Comparison of ENCODE assay signal across 14 cellular contexts in the genomic region with DNA sequence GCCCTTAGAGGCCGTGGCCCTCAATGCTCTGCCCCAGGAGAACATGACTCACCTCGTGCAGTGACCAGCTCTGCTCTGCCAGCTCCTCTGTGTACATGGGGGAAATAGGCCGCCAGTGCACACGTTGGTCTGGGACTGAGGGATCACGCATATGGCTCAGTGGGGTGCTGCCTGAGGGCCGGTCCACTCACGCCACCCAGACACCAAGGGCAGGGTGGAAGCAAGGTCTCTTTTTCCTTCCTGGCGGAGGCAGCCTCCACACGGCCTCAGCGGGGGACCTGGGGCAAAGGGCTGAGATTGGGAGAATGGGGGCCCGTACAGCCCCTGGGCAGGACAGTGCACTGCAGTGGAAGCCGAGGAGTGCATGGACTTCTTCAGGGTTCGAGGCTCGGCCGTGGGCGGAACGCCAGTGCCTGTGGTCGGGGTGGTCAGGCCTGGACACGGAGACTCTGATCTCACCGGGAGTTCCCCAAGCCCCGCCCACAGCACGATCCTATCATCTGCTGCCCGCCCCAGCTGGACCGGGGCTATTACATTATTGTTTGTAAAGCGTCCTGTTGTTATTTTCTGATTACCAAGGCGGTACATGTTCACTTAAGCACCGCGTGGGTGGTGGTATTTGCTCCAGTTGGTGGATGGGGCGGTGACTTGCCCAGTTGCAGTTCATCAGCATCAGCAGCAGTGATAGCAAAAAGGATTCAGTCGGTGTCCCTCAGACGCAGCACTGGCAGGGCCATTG. TPM values are rescaled to one million over a fixed set of nuclear protein-coding genes. Genes with fewer than 3 reads are reported as not detected.
DNase-seq lines count a peak whose midpoint lies in the region; ATAC-seq and TF ChIP-seq lines count a peak whose summit lies in the region.
"Had no signal": no experiment of that assay in that cellular context is flagged by ENCODE, and none has a peak within 500 bp of the region (broad histone marks: within the 10 kb centered on the region; RNA-seq: fewer than 3 reads in every experiment).

No MANE protein-coding gene starts in this region.

- H3K9me3 ChIP-seq in mucosa of descending colon, result no peaks in the 10 kb centered on the region
- no peaks in the 10 kb centered on the region for H3K9me3 ChIP-seq in neural progenitor cell (ENCODE audit: low read depth)
- no peaks in the 10 kb centered on the region for H3K9me3 ChIP-seq in Caco-2
- H3K9me3 ChIP-seq in naive thymus-derived CD4-positive, alpha-beta T cell (ENCODE audit: control insufficient read depth in 2 of 3, low read length in 3 of 3), result no peaks in the 10 kb centered on the region

- no TSS peak for BruUV-seq in Caco-2 (replicated peaks; lab: Mats Ljungman, UMichigan)

- H2AFZ ChIP-seq in neural progenitor cell (replicated peaks), result no peak overlapping the region

- H3K27me3 Mint-ChIP-seq in neural progenitor cell (ENCODE audit: insufficient read depth, low read depth), result no peaks in the 10 kb centered on the region
- no peaks in the 10 kb centered on the region for H3K27me3 Mint-ChIP-seq in Caco-2 (ENCODE audit: insufficient read depth, unreplicated experiment)
- H3K27me3 Mint-ChIP-seq in naive thymus-derived CD4-positive, alpha-beta T cell, result no peaks in the 10 kb centered on the region

- H3K4me3 ChIP-seq in coronary artery (no peak overlapping the region), mucosa of descending colon (no peak overlapping the region), neural progenitor cell (no peak overlapping the region), Caco-2 (ENCODE audit: low read depth, low read length) (no peak overlapping the region)
- no peak overlapping the region for H3K4me3 ChIP-seq in naive thymus-derived CD4-positive, alpha-beta T cell (ENCODE audit: low read length)

- no peak overlapping the region for H3K4me3 Mint-ChIP-seq in neural progenitor cell
- H3K4me3 Mint-ChIP-seq in Caco-2 (ENCODE audit: unreplicated experiment), result no peak overlapping the region
- H3K4me3 Mint-ChIP-seq in naive thymus-derived CD4-positive, alpha-beta T cell, result no peak overlapping the region

- TF ChIP-seq CTCF in coronary artery (IDR thresholded peaks at IDR 0.05), result no peak
- no peak for TF ChIP-seq CTCF in mucosa of descending colon (IDR thresholded peaks at IDR 0.05)
- no peak for TF ChIP-seq CTCF in neural progenitor cell (IDR thresholded peaks at IDR 0.05)
- no peak for TF ChIP-seq CTCF in Caco-2 (IDR thresholded peaks at IDR 0.05; ENCODE audit: insufficient read depth in 1 of 2, low read depth in 1 of 2, low read length in 1 of 2, severe bottlenecking in 1 of 2, unreplicated experiment in 1 of 2)

- no peaks in the 10 kb centered on the region for H4K20me1 ChIP-seq in neural progenitor cell (ENCODE audit: low read depth)

- H3K27ac Mint-ChIP-seq in neural progenitor cell (no peak overlapping the region), Caco-2 (ENCODE audit: unreplicated experiment) (no peak overlapping the region)
- no peak overlapping the region for H3K27ac Mint-ChIP-seq in naive thymus-derived CD4-positive, alpha-beta T cell

- no peaks in the 10 kb centered on the region for H3K36me3 ChIP-seq in mucosa of descending colon (ENCODE audit: low read depth)
- no peaks in the 10 kb centered on the region for H3K36me3 ChIP-seq in neural progenitor cell
- H3K36me3 ChIP-seq in Caco-2 (ENCODE audit: control insufficient read depth, insufficient read depth, low read length), result no peaks in the 10 kb centered on the region
- H3K36me3 ChIP-seq in naive thymus-derived CD4-positive, alpha-beta T cell (ENCODE audit: control insufficient read depth in 2 of 3, insufficient read depth in 3 of 3, low read length in 3 of 3), result no peaks in the 10 kb centered on the region

- in situ Hi-C loops in ACHN (cut with HindIII; ENCODE audit: low pct_ligation_motif_present, low pct_unique_long_range_greater_than_20kb, low sequenced_read_pairs), result no loop called here

- H3K4me2 ChIP-seq in neural progenitor cell, result no peak overlapping the region

- H3F3A ChIP-seq in neural progenitor cell (ENCODE audit: low read depth), result no peaks in the 10 kb centered on the region

- H3K9ac ChIP-seq in neural progenitor cell, result no peak overlapping the region

- H3K27ac ChIP-seq in coronary artery, result no peak overlapping the region
- H3K27ac ChIP-seq in neural progenitor cell, result no peak overlapping the region
- no peak overlapping the region for H3K27ac ChIP-seq in naive thymus-derived CD4-positive, alpha-beta T cell (ENCODE audit: low read depth, low read length)

- POLR2A ChIA-PET in Caco-2 (lab: Charles Lee), result no interaction called here
- POLR2A ChIA-PET in naive thymus-derived CD4-positive, alpha-beta T cell (lab: Charles Lee), result no interaction called here

- intact Hi-C loops in mucosa of descending colon (cut with DNase I, micrococcal nuclease), result no loop called here
- intact Hi-C loops in Caco-2 (cut with micrococcal nuclease; ENCODE audit: unreplicated experiment), result no loop called here
- intact Hi-C loops in naive thymus-derived CD4-positive, alpha-beta T cell (cut with micrococcal nuclease), result no loop called here

- DNase-seq in ACHN (peak; percentile 48), LHCN-M2 (ENCODE audit: low read depth) (peak; percentile 49), coronary artery (ENCODE audit: low spot score) (peak; percentile 71), mucosa of descending colon (peak; percentile 79 to 84 (median 82)), HuH-7 (ENCODE audit: low spot score) (no peak), neural progenitor cell (ENCODE audit: low spot score) (no peak), Caco-2 (no peak)
- DNase-seq in naive thymus-derived CD4-positive, alpha-beta T cell, result no peak
- DNase-seq: activated CD4-positive, alpha-beta T cell treated with anti-CD3 and anti-CD28 coated beads, Interleukin-2, amount 50 U/mL, for 1 hour; AML-193; effector CD8-positive, alpha-beta T cell; NCI-H526; stimulated activated CD4-positive, alpha-beta T cell treated with anti-CD3 and anti-CD28 coated beads, Interleukin-1b, Interleukin-23, amount 100 ng/mL, for 48 hours; stimulated activated naive CD4-positive, alpha-beta T cell had no signal

- H3K9me3 Mint-ChIP-seq in neural progenitor cell (no peaks in the 10 kb centered on the region), Caco-2 (ENCODE audit: unreplicated experiment) (no peaks in the 10 kb centered on the region)
- no peaks in the 10 kb centered on the region for H3K9me3 Mint-ChIP-seq in naive thymus-derived CD4-positive, alpha-beta T cell

- H3K4me1 Mint-ChIP-seq in neural progenitor cell (peaks cover 14% of the 10 kb centered on the region), Caco-2 (ENCODE audit: low read depth, unreplicated experiment) (no peaks in the 10 kb centered on the region)
- no peaks in the 10 kb centered on the region for H3K4me1 Mint-ChIP-seq in naive thymus-derived CD4-positive, alpha-beta T cell

- CTCF ChIA-PET in Caco-2 (lab: Charles Lee), result no interaction called here
- CTCF ChIA-PET in naive thymus-derived CD4-positive, alpha-beta T cell (lab: Charles Lee), result no interaction called here

- H3K4me1 ChIP-seq in mucosa of descending colon (ENCODE audit: low read depth), result peaks cover 38% of the 10 kb centered on the region
- no peaks in the 10 kb centered on the region for H3K4me1 ChIP-seq in neural progenitor cell
- no peaks in the 10 kb centered on the region for H3K4me1 ChIP-seq in Caco-2
- no peaks in the 10 kb centered on the region for H3K4me1 ChIP-seq in naive thymus-derived CD4-positive, alpha-beta T cell (ENCODE audit: control insufficient read depth in 2 of 2, insufficient read depth in 2 of 2, low read length in 2 of 2)

- no peaks in the 10 kb centered on the region for H3K36me3 Mint-ChIP-seq in neural progenitor cell
- no peaks in the 10 kb centered on the region for H3K36me3 Mint-ChIP-seq in Caco-2 (ENCODE audit: insufficient read depth, unreplicated experiment)
- H3K36me3 Mint-ChIP-seq in naive thymus-derived CD4-positive, alpha-beta T cell, result no peaks in the 10 kb centered on the region

- ATAC-seq in mucosa of descending colon, result peak; percentile 70
- ATAC-seq in naive thymus-derived CD4-positive, alpha-beta T cell, result no peak

- H3K79me2 ChIP-seq in neural progenitor cell (ENCODE audit: low read depth), result no peaks in the 10 kb centered on the region

- H3K27me3 ChIP-seq in neural progenitor cell, result peaks cover 13% of the 10 kb centered on the region
- H3K27me3 ChIP-seq in Caco-2 (replicated peaks; ENCODE audit: control insufficient read depth, insufficient read depth, low read length), result no peaks in the 10 kb centered on the region
- H3K27me3 ChIP-seq in naive thymus-derived CD4-positive, alpha-beta T cell (ENCODE audit: control insufficient read depth in 2 of 2, insufficient read depth in 2 of 2, low read length in 2 of 2), result no peaks in the 10 kb centered on the region

RNA-seq across cellular contexts. Expression of a gene that starts 38.8 kb away (rescaled TPM):
- total RNA-seq in LHCN-M2 (2014; rRNA removed) (3.3 and 3.5 TPM in 2 replicates), mucosa of descending colon (under 1 TPM; 0.39 to 0.98 (median 0.63) TPM), neural progenitor cell (ENCODE audit: low replicate concordance) (not detected in 2 replicates), Caco-2 (2022) (not detected in 2 replicates)
- polyA plus RNA-seq in LHCN-M2 (2012), result 0.47 TPM
- total RNA-seq in naive thymus-derived CD4-positive, alpha-beta T cell, result 1 to 10 TPM in 1 of 5 experiments, under 1 TPM in 3, not detected in 1; 0.16 to 6.4 (median 0.43) TPM
- under 1 TPM; 0.25 to 0.91 TPM for polyA plus RNA-seq in naive thymus-derived CD4-positive, alpha-beta T cell

RNA-seq across cellular contexts. Expression of a gene that starts 42.1 kb away (rescaled TPM):
- total RNA-seq in LHCN-M2 (2014; rRNA removed) (1.4 and 2.2 TPM in 2 replicates), mucosa of descending colon (10 to 100 TPM; 49.6 to 65.5 (median 52.1) TPM), neural progenitor cell (ENCODE audit: low replicate concordance) (2.4 and 2.5 TPM in 2 replicates), Caco-2 (2022) (15.8 and 16.7 TPM in 2 replicates)
- polyA plus RNA-seq in LHCN-M2 (2012), result 1.7 TPM
- 10 to 100 TPM; 10.8 to 26.8 (median 17.7) TPM for total RNA-seq in naive thymus-derived CD4-positive, alpha-beta T cell
- 1 to 10 TPM; 3.3 to 3.9 TPM for polyA plus RNA-seq in naive thymus-derived CD4-positive, alpha-beta T cell

RNA-seq across cellular contexts. Expression of a gene that starts 52.8 kb away (rescaled TPM):
- total RNA-seq in LHCN-M2 (2014; rRNA removed) (not detected in 2 replicates), mucosa of descending colon (not detected), neural progenitor cell (ENCODE audit: low replicate concordance) (not detected in 2 replicates), Caco-2 (2022) (not detected in 2 replicates)
- not detected for polyA plus RNA-seq in LHCN-M2 (2012)
- total RNA-seq in naive thymus-derived CD4-positive, alpha-beta T cell, result not detected
- not detected for polyA plus RNA-seq in naive thymus-derived CD4-positive, alpha-beta T cell

Comparison
In these comparisons a context has a peak if more than half of its experiments do, and no peak if none do; other contexts are left out.
1. DNase-seq: peak in ACHN (single experiment), LHCN-M2 (single experiment), coronary artery (single experiment) and mucosa of descending colon (3 of 3); none in HuH-7 (single experiment), neural progenitor cell (single experiment), Caco-2 (0 of 2) and naive thymus-derived CD4-positive, alpha-beta T cell (0 of 9).